Comparison of ENCODE assay signal across 1 cellular context in genomic region chr10:17617031-17617911, GRCh38.
TF ChIP-seq lines count a peak whose summit lies in the region.

Gene HACD1 (minus strand): TSS chr10:17617374. CDS start chr10:17617339, 35 bp downstream.

TF ChIP-seq in HepG2, 621 proteins besides CTCF, POLR2A, EP300 and RAD21 (continued from another document and continues in another):
- TF ChIP-seq ZNF687 (CRISPR knock-in tag; IDR thresholded peaks at IDR 0.05) (peak; percentile 81), YEATS2 (CRISPR knock-in tag; IDR thresholded peaks at IDR 0.05; ENCODE audit: borderline replicate concordance) (no peak), FUBP1 (CRISPR knock-in tag; IDR thresholded peaks at IDR 0.05; ENCODE audit: borderline replicate concordance) (no peak), KMT2A (CRISPR knock-in tag; IDR thresholded peaks at IDR 0.05) (no peak), ZNF788 (CRISPR knock-in tag; IDR thresholded peaks at IDR 0.05; ENCODE audit: borderline replicate concordance) (peak; percentile 63; the same call in 1 of the 2 replicates), ZBTB20 (CRISPR knock-in tag; IDR thresholded peaks at IDR 0.05; ENCODE audit: borderline replicate concordance, low read depth) (no peak), ZKSCAN5 (CRISPR knock-in tag; IDR thresholded peaks at IDR 0.05) (no peak), ZNF343 (CRISPR knock-in tag; IDR thresholded peaks at IDR 0.05) (0 out of 2 replicates have a peak, but pooled peaks have one; percentile 64), SNAPC4 (CRISPR knock-in tag; IDR thresholded peaks at IDR 0.05) (no peak), ZIK1 (CRISPR knock-in tag; IDR thresholded peaks at IDR 0.05; ENCODE audit: borderline replicate concordance, low read depth) (no peak), GATAD2A (CRISPR knock-in tag; IDR thresholded peaks at IDR 0.05) (peak; percentile 59; the same call in 1 of the 2 replicates), SATB2 (CRISPR knock-in tag; IDR thresholded peaks at IDR 0.05) (no peak), SP1 (IDR thresholded peaks at IDR 0.05) (no peak), SP1 (CRISPR knock-in tag; IDR thresholded peaks at IDR 0.05) (no peak; the same call in none of the 2 replicates), PAF1 (CRISPR knock-in tag; IDR thresholded peaks at IDR 0.05) (no peak), MTF1 (CRISPR knock-in tag; IDR thresholded peaks at IDR 0.05) (no peak), ETS1 (CRISPR knock-in tag; IDR thresholded peaks at IDR 0.05) (no peak), ZNF605 (CRISPR knock-in tag; IDR thresholded peaks at IDR 0.05) (no peak; the same call in 1 of the 2 replicates), HINFP (CRISPR knock-in tag; IDR thresholded peaks at IDR 0.05; ENCODE audit: low read depth) (no peak), FOSL1 (CRISPR knock-in tag; IDR thresholded peaks at IDR 0.05; ENCODE audit: borderline replicate concordance) (no peak), NFATC3 (CRISPR knock-in tag; IDR thresholded peaks at IDR 0.05) (no peak), PAX8 (CRISPR knock-in tag; IDR thresholded peaks at IDR 0.05; ENCODE audit: borderline replicate concordance) (no peak), MNT (IDR thresholded peaks at IDR 0.05) (no peak), ZNF784 (CRISPR knock-in tag; IDR thresholded peaks at IDR 0.05; ENCODE audit: borderline replicate concordance) (peak; percentile 23; the same call in 1 of the 2 replicates), TOPORS (CRISPR knock-in tag; IDR thresholded peaks at IDR 0.05) (no peak), ZNF124 (CRISPR knock-in tag; IDR thresholded peaks at IDR 0.05) (peak; percentile 23; the same call in 1 of the 2 replicates), PBX3 (CRISPR knock-in tag; IDR thresholded peaks at IDR 0.05; ENCODE audit: borderline replicate concordance) (no peak), ZNF781 (CRISPR knock-in tag; IDR thresholded peaks at IDR 0.05; ENCODE audit: borderline replicate concordance, not compliant biosample characterization) (no peak), ZNF446 (CRISPR knock-in tag; IDR thresholded peaks at IDR 0.05) (peak; percentile 58; the same call in 1 of the 2 replicates), HOMEZ (CRISPR knock-in tag; IDR thresholded peaks at IDR 0.05; ENCODE audit: low read depth) (no peak), TCF7L2 (IDR thresholded peaks at IDR 0.05; ENCODE audit: low read depth, low read length) (no peak), WIZ (CRISPR knock-in tag; IDR thresholded peaks at IDR 0.05) (no peak), CCAR2 (optimal IDR thresholded peaks at IDR 0.05; ENCODE audit: low read depth, low read length) (no peak), SCMH1 (CRISPR knock-in tag; IDR thresholded peaks at IDR 0.05; ENCODE audit: borderline replicate concordance) (no peak), ZSCAN25 (CRISPR knock-in tag; IDR thresholded peaks at IDR 0.05) (0 out of 2 replicates have a peak, but pooled peaks have one; percentile 18), ZNF564 (CRISPR knock-in tag; IDR thresholded peaks at IDR 0.05) (0 out of 2 replicates have a peak, but pooled peaks have one; percentile 43), ZMYM3 (CRISPR knock-in tag; IDR thresholded peaks at IDR 0.05) (peak; percentile 43; the same call in 1 of the 2 replicates), ARNT2 (CRISPR knock-in tag; IDR thresholded peaks at IDR 0.05; ENCODE audit: low read depth) (peak; percentile 72), ETV5 (CRISPR knock-in tag; IDR thresholded peaks at IDR 0.05; ENCODE audit: borderline replicate concordance) (peak; percentile 77), ZNF296 (CRISPR knock-in tag; conservative IDR thresholded peaks at IDR 0.05) (no peak), ZBTB44 (CRISPR knock-in tag; IDR thresholded peaks at IDR 0.05) (no peak)
